ENCODE assay signal across 11 cellular contexts in the genomic region with DNA sequence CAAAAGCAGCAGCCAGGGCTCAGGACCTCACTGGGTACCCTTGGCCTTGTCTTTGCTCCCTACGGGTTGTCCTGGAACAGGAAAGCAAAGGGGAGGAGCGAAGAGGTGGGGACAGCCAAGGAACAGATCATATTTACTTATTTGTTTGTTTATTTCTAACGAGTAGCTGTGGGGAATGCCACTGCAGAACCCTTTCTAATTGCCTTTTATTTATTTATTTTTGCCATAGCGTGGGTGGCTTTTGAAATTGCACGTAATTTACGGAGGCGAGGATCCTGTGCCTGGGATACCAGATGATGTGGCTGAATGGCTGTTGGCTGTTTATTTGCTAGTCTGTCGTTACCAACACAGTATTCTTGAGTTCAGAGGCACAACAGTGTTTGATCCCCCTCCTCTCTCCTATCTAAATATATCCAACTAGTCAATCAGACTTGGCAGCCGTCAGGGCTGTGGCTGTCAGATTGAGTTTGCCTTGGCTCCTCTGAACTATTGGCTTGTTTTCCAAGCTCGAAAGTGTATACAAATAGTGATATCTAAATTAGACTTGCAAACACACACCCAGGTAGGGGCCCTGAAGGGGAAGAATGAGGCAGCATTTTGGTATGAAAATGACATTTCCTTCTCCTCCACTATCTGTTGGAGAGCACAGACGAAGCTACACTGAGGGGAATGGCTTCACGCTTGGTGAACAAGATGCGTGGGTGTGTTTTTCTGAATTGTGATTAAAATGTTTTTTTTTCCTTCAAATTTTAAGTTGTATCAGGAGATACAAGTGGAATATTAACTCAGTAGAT.
DNase-seq lines count a peak whose midpoint lies in the region; ATAC-seq, FAIRE-seq and TF ChIP-seq lines count a peak whose summit lies in the region.
"Had no signal": no experiment of that assay in that cellular context is flagged by ENCODE, and none has a peak within 500 bp of the region (broad histone marks: within the 10 kb centered on the region; RNA-seq: fewer than 3 reads in every experiment).

No MANE protein-coding gene starts in this region.

- no peaks in the 10 kb centered on the region for H3K36me3 Mint-ChIP-seq in glutamatergic neuron (ENCODE audit: unreplicated experiment)
- H3K36me3 Mint-ChIP-seq in progenitor cell of endocrine pancreas (ENCODE audit: insufficient read depth) = peaks cover 2% of the 10 kb centered on the region

- FAIRE-seq in GM19239 (lab: Jason Lieb, UNC) = peak; percentile 42

- H3K9me3 Mint-ChIP-seq in glutamatergic neuron (ENCODE audit: unreplicated experiment) (peaks cover 5% of the 10 kb centered on the region), progenitor cell of endocrine pancreas (ENCODE audit: low read depth) (no peaks in the 10 kb centered on the region)
- H3K9me3 Mint-ChIP-seq: stimulated activated naive CD8-positive, alpha-beta T cell treated with anti-CD3 and anti-CD28 coated beads, Interleukin-15, Interleukin-2, amounts not matched to agents 100 ng/mL and 50 ng/mL, for 24 hours had no signal

- H3K4me3 Mint-ChIP-seq in glutamatergic neuron (ENCODE audit: unreplicated experiment) (no peak overlapping the region), progenitor cell of endocrine pancreas (ENCODE audit: low read depth) (peak overlapping the region; percentile 23)
- H3K4me3 Mint-ChIP-seq: stimulated activated naive CD8-positive, alpha-beta T cell treated with anti-CD3 and anti-CD28 coated beads, Interleukin-15, Interleukin-2, amounts not matched to agents 100 ng/mL and 50 ng/mL, for 24 hours had no signal

- ATAC-seq in GM18873 (IDR thresholded peaks at IDR 0.05; ENCODE audit: low FRiP score, unreplicated experiment) = no peak
- no peak for ATAC-seq in HG03135 (IDR thresholded peaks at IDR 0.05; ENCODE audit: unreplicated experiment)
- ATAC-seq: body of pancreas had no signal

- TF ChIP-seq CTCF in glutamatergic neuron (IDR thresholded peaks at IDR 0.05; ENCODE audit: partially characterized antibody, unreplicated experiment) (no peak), progenitor cell of endocrine pancreas (IDR thresholded peaks at IDR 0.05; ENCODE audit: unreplicated experiment) (no peak)

- H3K27me3 Mint-ChIP-seq in glutamatergic neuron (ENCODE audit: unreplicated experiment) (peaks cover 5% of the 10 kb centered on the region), progenitor cell of endocrine pancreas (no peaks in the 10 kb centered on the region)
- H3K27me3 Mint-ChIP-seq: stimulated activated naive CD8-positive, alpha-beta T cell treated with anti-CD3 and anti-CD28 coated beads, Interleukin-15, Interleukin-2, amounts not matched to agents 100 ng/mL and 50 ng/mL, for 24 hours had no signal

- H3K4me1 Mint-ChIP-seq in glutamatergic neuron (ENCODE audit: low read depth, unreplicated experiment) (peaks cover 43% of the 10 kb centered on the region), progenitor cell of endocrine pancreas (ENCODE audit: low read depth) (peaks cover 61% of the 10 kb centered on the region)

- peak overlapping the region; percentile 17 for H3K27ac Mint-ChIP-seq in glutamatergic neuron (ENCODE audit: unreplicated experiment)
- H3K27ac Mint-ChIP-seq in progenitor cell of endocrine pancreas = peak overlapping the region; percentile 85
- H3K27ac Mint-ChIP-seq: stimulated activated naive CD8-positive, alpha-beta T cell treated with anti-CD3 and anti-CD28 coated beads, Interleukin-15, Interleukin-2, amounts not matched to agents 100 ng/mL and 50 ng/mL, for 24 hours had no signal

- DNase-seq in GM19239 (ENCODE audit: insufficient read length, low spot score) (no peak), NCI-H460 (ENCODE audit: extremely low read depth, low read depth) (peak; percentile 31), glutamatergic neuron (no peak), progenitor cell of endocrine pancreas (ENCODE audit: low spot score, unreplicated experiment) (no peak), NCI-H146 (lab: John Stamatoyannopoulos, UW) (no peak)
- DNase-seq in stimulated activated CD4-positive, alpha-beta T cell treated with anti-CD3 and anti-CD28 coated beads, Interleukin-4, amount 100 ng/mL, for 4 hours = no peak
- DNase-seq: NCI-H2171 treated with DMSO at 0.1 percent for 48 hours had no signal
